Comparison of ENCODE assay signal across 11 cellular contexts in genomic region chr3:46878796-46879436, GRCh38. TPM values are rescaled to one million over a fixed set of nuclear protein-coding genes. Genes with fewer than 3 reads are reported as not detected.
DNase-seq lines count a peak whose midpoint lies in the region; ATAC-seq and TF ChIP-seq lines count a peak whose summit lies in the region.
"Had no signal": no experiment of that assay in that cellular context is flagged by ENCODE, and none has a peak within 500 bp of the region (broad histone marks: within the 10 kb centered on the region; RNA-seq: fewer than 3 reads in every experiment).

No MANE protein-coding gene starts in this region.

- H3K27me3 ChIP-seq in testis = no peaks in the 10 kb centered on the region

- H3K27me3 Mint-ChIP-seq in neural crest cell (ENCODE audit: low read depth) = peaks cover 41% of the 10 kb centered on the region

- no peaks in the 10 kb centered on the region for H3K9me3 ChIP-seq in testis

- H3K4me1 ChIP-seq in testis = peaks cover 25% of the 10 kb centered on the region
- H3K4me1 ChIP-seq: foreskin keratinocyte had no signal

- H3K27ac ChIP-seq in testis = no peak overlapping the region
- H3K27ac ChIP-seq: foreskin keratinocyte had no signal

- DNase-seq in GM12865 (ENCODE audit: low read depth) (peak; percentile 48), choroid plexus epithelial cell (ENCODE audit: low read depth) (no peak), neural crest cell (ENCODE audit: low read depth, low spot score) (no peak), NCI-H524 (lab: John Stamatoyannopoulos, UW) (no peak), testis (no peak)
- no peak for DNase-seq in activated T-cell treated with anti-CD3 and anti-CD28 coated beads, Interleukin-2, amount 50 U/mL, for 1 hour
- no peak for DNase-seq in stimulated activated effector memory CD8-positive, alpha-beta T cell treated with anti-CD3 and anti-CD28 coated beads, Interleukin-12 subunit alpha, Interleukin-12 subunit beta, amount 100 ng/mL, for 72 hours (ENCODE audit: low spot score in 2 of 2)

- H3K4me3 ChIP-seq in GM12865 (ENCODE audit: low read depth, low read length) = no peak overlapping the region
- H3K4me3 ChIP-seq in choroid plexus epithelial cell (ENCODE audit: low read depth, low read length) = no peak overlapping the region
- H3K4me3 ChIP-seq in testis = no peak overlapping the region
- H3K4me3 ChIP-seq: skin epidermis had no signal

- H3K36me3 Mint-ChIP-seq in neural crest cell (ENCODE audit: low read depth) = no peaks in the 10 kb centered on the region
- H3K36me3 Mint-ChIP-seq in stimulated activated effector memory CD8-positive, alpha-beta T cell treated with anti-CD3 and anti-CD28 coated beads, Interleukin-12 subunit alpha, Interleukin-12 subunit beta, amount 100 ng/mL, for 72 hours = no peaks in the 10 kb centered on the region

- peak; percentile 53 for ATAC-seq in HG03097 (IDR thresholded peaks at IDR 0.05; ENCODE audit: low FRiP score, unreplicated experiment)
- no peak for ATAC-seq in stimulated activated effector memory CD8-positive, alpha-beta T cell treated with anti-CD3 and anti-CD28 coated beads, Interleukin-12 subunit alpha, Interleukin-12 subunit beta, amount 100 ng/mL, for 72 hours
- ATAC-seq: foreskin keratinocyte had no signal

- intact Hi-C loops in testis (cut with DNase I; ENCODE audit: low total_unique reads) = no loop called here

- no peak for TF ChIP-seq CTCF in GM12865 (IDR thresholded peaks at IDR 0.05; ENCODE audit: insufficient read depth, low read depth, low read length, missing control alignments)
- peak; percentile 9 for TF ChIP-seq CTCF in choroid plexus epithelial cell (conservative IDR thresholded peaks at IDR 0.05; ENCODE audit: low read depth, low read length)
- no peak for TF ChIP-seq CTCF in neural crest cell (conservative IDR thresholded peaks at IDR 0.05)
- TF ChIP-seq CTCF in testis (IDR thresholded peaks at IDR 0.05) = no peak

- H3K9me3 Mint-ChIP-seq in neural crest cell = no peaks in the 10 kb centered on the region
- no peaks in the 10 kb centered on the region for H3K9me3 Mint-ChIP-seq in stimulated activated effector memory CD8-positive, alpha-beta T cell treated with anti-CD3 and anti-CD28 coated beads, Interleukin-12 subunit alpha, Interleukin-12 subunit beta, amount 100 ng/mL, for 72 hours

- H3K4me1 Mint-ChIP-seq in neural crest cell = peaks cover 3% of the 10 kb centered on the region
- H3K4me1 Mint-ChIP-seq in stimulated activated effector memory CD8-positive, alpha-beta T cell treated with anti-CD3 and anti-CD28 coated beads, Interleukin-12 subunit alpha, Interleukin-12 subunit beta, amount 100 ng/mL, for 72 hours = peaks cover 17% of the 10 kb centered on the region

- peak overlapping the region; percentile 3 for H3K4me3 Mint-ChIP-seq in neural crest cell
- H3K4me3 Mint-ChIP-seq in stimulated activated effector memory CD8-positive, alpha-beta T cell treated with anti-CD3 and anti-CD28 coated beads, Interleukin-12 subunit alpha, Interleukin-12 subunit beta, amount 100 ng/mL, for 72 hours = no peak overlapping the region

- H3K36me3 ChIP-seq in testis (ENCODE audit: low read depth, missing control alignments) = no peaks in the 10 kb centered on the region

- H3K27ac Mint-ChIP-seq in neural crest cell (ENCODE audit: unreplicated experiment) = no peak overlapping the region
- no peak overlapping the region for H3K27ac Mint-ChIP-seq in stimulated activated effector memory CD8-positive, alpha-beta T cell treated with anti-CD3 and anti-CD28 coated beads, Interleukin-12 subunit alpha, Interleukin-12 subunit beta, amount 100 ng/mL, for 72 hours

- TF ChIP-seq POLR2A in testis (IDR thresholded peaks at IDR 0.05) = no peak

- 82% methylated on average over 2 of the region's 2 CpGs; no CpG with 5 or more reads in 1 of the 2 donors for WGBS in testis, 2 donors

RNA-seq across cellular contexts. Expression of gene PTH1R, which starts 1.4 kb away (rescaled TPM):
- total RNA-seq in neural crest cell (0.14 and 0.34 TPM in 2 replicates), testis (10 to 100 TPM in 1 of 2 donors, 1 to 10 TPM in 1; 8.4 to 11.3 TPM)
- 10.2 TPM for polyA plus RNA-seq in testis (ENCODE audit: insufficient read depth, low read depth, low replicate concordance)
- total RNA-seq: foreskin keratinocyte; T-helper 2 cell treated with Interferon-gamma antibody and Interleukin-4, amounts not matched to agents 100 ng/mL and 5 ng/mL, for 36 hours had no signal
- polyA plus RNA-seq: foreskin keratinocyte had no signal

RNA-seq across cellular contexts. Expression of gene MYL3, which starts 15.7 kb away (rescaled TPM):
- total RNA-seq in neural crest cell = not detected in 2 replicates
- 1 to 10 TPM; 1.2 to 3.0 TPM for total RNA-seq in testis
- polyA plus RNA-seq in testis (ENCODE audit: insufficient read depth, low read depth, low replicate concordance) = 14.5 TPM
- total RNA-seq: foreskin keratinocyte; T-helper 2 cell treated with Interferon-gamma antibody and Interleukin-4, amounts not matched to agents 100 ng/mL and 5 ng/mL, for 36 hours had no signal
- polyA plus RNA-seq: foreskin keratinocyte had no signal
